ENCODE assay signal across 25 cellular contexts in the genomic region with DNA sequence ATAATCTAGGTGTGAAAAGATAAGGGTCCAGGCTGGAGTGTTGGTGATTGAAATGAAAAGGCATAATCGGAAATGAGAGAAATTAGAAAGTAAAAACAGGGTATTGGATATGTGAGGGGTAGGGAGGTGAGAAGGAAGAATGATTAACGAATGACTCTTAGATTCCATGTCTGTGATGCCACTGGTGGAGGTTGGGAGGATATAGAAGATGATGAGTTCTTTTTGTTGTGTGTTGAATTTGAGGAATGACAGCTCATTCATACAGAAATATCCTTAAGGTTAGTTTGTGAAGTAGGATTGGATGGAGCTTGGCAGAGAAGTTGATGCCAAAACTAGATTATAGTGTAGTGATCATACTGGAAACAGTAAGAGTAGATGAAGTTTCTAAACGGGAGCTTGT.
"Had no signal": no experiment of that assay in that cellular context is flagged by ENCODE, and none has a peak within 500 bp of the region (broad histone marks: within the 10 kb centered on the region; RNA-seq: fewer than 3 reads in every experiment).

No MANE protein-coding gene starts in this region.

- H3K4me3 Mint-ChIP-seq: activated CD8-positive, alpha-beta T cell treated with anti-CD3 and anti-CD28 coated beads for 36 hours; activated naive CD4-positive, alpha-beta T cell treated with anti-CD3 and anti-CD28 coated beads, Interleukin-2, amount 10 ng/mL, durations not matched to agents 7 days and 5 days; activated naive CD8-positive, alpha-beta T cell treated with anti-CD3 and anti-CD28 coated beads for 36 hours; activated T-cell treated with anti-CD3 and anti-CD28 coated beads, Interleukin-2, amount 50 U/mL, for 72 hours had no signal

- H3K27ac Mint-ChIP-seq: activated CD8-positive, alpha-beta T cell treated with anti-CD3 and anti-CD28 coated beads for 36 hours; activated naive CD4-positive, alpha-beta T cell treated with anti-CD3 and anti-CD28 coated beads, Interleukin-2, amount 10 ng/mL, durations not matched to agents 7 days and 5 days; activated naive CD8-positive, alpha-beta T cell treated with anti-CD3 and anti-CD28 coated beads for 36 hours; activated T-cell treated with anti-CD3 and anti-CD28 coated beads, Interleukin-2, amount 50 U/mL, for 72 hours; activated T-helper 2 cell treated with anti-CD3 and anti-CD28 coated beads, Interferon-gamma antibody, Interleukin-2, Interleukin-4, amounts not matched to agents 10 μg/mL and 5 μg/mL and 100 μg/mL, durations not matched to agents 14 hours and 24 hours and 36 hours had no signal

- H3K36me3 Mint-ChIP-seq: activated naive CD4-positive, alpha-beta T cell treated with anti-CD3 and anti-CD28 coated beads, Interleukin-2, amount 10 ng/mL, durations not matched to agents 7 days and 5 days; activated naive CD8-positive, alpha-beta T cell treated with anti-CD3 and anti-CD28 coated beads for 36 hours had no signal

- H3K27me3 Mint-ChIP-seq: activated CD8-positive, alpha-beta T cell treated with anti-CD3 and anti-CD28 coated beads for 36 hours; activated naive CD4-positive, alpha-beta T cell treated with anti-CD3 and anti-CD28 coated beads, Interleukin-2, amount 10 ng/mL, durations not matched to agents 7 days and 5 days; activated naive CD8-positive, alpha-beta T cell treated with anti-CD3 and anti-CD28 coated beads for 36 hours had no signal

- H3K4me1 Mint-ChIP-seq: activated naive CD4-positive, alpha-beta T cell treated with anti-CD3 and anti-CD28 coated beads, Interleukin-2, amount 10 ng/mL, durations not matched to agents 7 days and 5 days; activated naive CD8-positive, alpha-beta T cell treated with anti-CD3 and anti-CD28 coated beads for 36 hours had no signal

- H3K9me3 Mint-ChIP-seq: activated CD8-positive, alpha-beta T cell treated with anti-CD3 and anti-CD28 coated beads for 36 hours; activated naive CD4-positive, alpha-beta T cell treated with anti-CD3 and anti-CD28 coated beads, Interleukin-2, amount 10 ng/mL, durations not matched to agents 7 days and 5 days; activated naive CD8-positive, alpha-beta T cell treated with anti-CD3 and anti-CD28 coated beads for 36 hours; activated T-helper 2 cell treated with anti-CD3 and anti-CD28 coated beads, Interferon-gamma antibody, Interleukin-2, Interleukin-4, amounts not matched to agents 10 μg/mL and 5 μg/mL and 100 μg/mL, durations not matched to agents 14 hours and 24 hours and 36 hours had no signal

- ATAC-seq: activated CD4-positive, CD25-positive, alpha-beta regulatory T cell treated with anti-CD3 and anti-CD28 coated beads, Interleukin-2, amount 50 U/mL, for 24 hours; activated CD8-positive, alpha-beta T cell treated with anti-CD3 and anti-CD28 coated beads for 36 hours; activated T-cell treated with anti-CD3 and anti-CD28 coated beads, Interleukin-2, amount 50 U/mL, for 72 hours; Panc1 had no signal

- H3K4me3 ChIP-seq: SJCRH30 had no signal

- DNase-seq: activated CD4-positive, alpha-beta T cell treated with anti-CD3 and anti-CD28 coated beads for 4 hours; activated CD8-positive, alpha-beta memory T cell treated with anti-CD3 and anti-CD28 coated beads, Interleukin-2, amount 50 U/mL, for 4 hours; activated CD8-positive, alpha-beta T cell treated with anti-CD3 and anti-CD28 coated beads for 36 hours; activated gamma-delta T cell treated with Interleukin-2 at 50 U/mL for 16 hours; activated naive CD4-positive, alpha-beta T cell treated with anti-CD3 and anti-CD28 coated beads, Interleukin-2, amount 10 ng/mL, durations not matched to agents 7 days and 5 days; activated naive CD8-positive, alpha-beta T cell treated with anti-CD3 and anti-CD28 coated beads for 36 hours; activated T-cell treated with anti-CD3 and anti-CD28 coated beads, Interleukin-2, amount 50 U/mL, for 72 hours; caudate nucleus; Karpas-422; MM.1S; NCI-H1105; NCI-H1436; NCI-H187; NCI-H2081; NCI-H526 treated with DMSO at 0.1 percent for 48 hours; NCI-H82; OCI-M1; Right ventricle myocardium superior; SJCRH30; SK-N-SH; T-helper 1 cell; WERI-Rb-1 had no signal
